In genomic region chr1:233982827-233983518, GRCh38 we compare ENCODE assay signal across 16 cellular contexts.
DNase-seq lines count a peak whose midpoint lies in the region; ATAC-seq and TF ChIP-seq lines count a peak whose summit lies in the region.
"Had no signal": no experiment of that assay in that cellular context is flagged by ENCODE, and none has a peak within 500 bp of the region (broad histone marks: within the 10 kb centered on the region; RNA-seq: fewer than 3 reads in every experiment).

No MANE protein-coding gene starts in this region.

- TF ChIP-seq POLR2A in breast epithelium (IDR thresholded peaks at IDR 0.05) (no peak), testis (IDR thresholded peaks at IDR 0.05) (no peak)

- no peaks in the 10 kb centered on the region for H4K20me1 ChIP-seq in OCI-LY7 (ENCODE audit: insufficient read depth, low read length)

- no peaks in the 10 kb centered on the region for H3K9me2 ChIP-seq in OCI-LY7 (ENCODE audit: insufficient read depth, low read length)

- no peak overlapping the region for H3K4me3 Mint-ChIP-seq in MCF 10A (ENCODE audit: unreplicated experiment)
- no peak overlapping the region for H3K4me3 Mint-ChIP-seq in WTC11
- H3K4me3 Mint-ChIP-seq: CD14-positive monocyte; CD8-positive, alpha-beta T cell; H9 had no signal

- peak; percentile 44; the same call in 1 of the 2 replicates for ATAC-seq in WTC11
- ATAC-seq: CD8-positive, alpha-beta T cell had no signal

- CTCF ChIA-PET in MCF 10A (lab: Yijun Ruan, JAX) = interaction anchor here (0.7 to 1.6 kb wide), 5 partner anchors 9 to 365 kb away, joined by 3 to 4 read pairs (median 3); no protein-coding TSS in a partner anchor
- CTCF ChIA-PET in WTC11 (lab: Charles Lee) = interaction anchor here (1.0 to 1.3 kb wide), 2 partner anchors 83 to 129 kb away, joined by 3 to 5 read pairs; no protein-coding TSS in a partner anchor
- CTCF ChIA-PET in OCI-LY7 (lab: Charles Lee; ENCODE audit: unreplicated experiment) = no interaction called here
- CTCF ChIA-PET in GM10248 (lab: Yijun Ruan, JAX) = no interaction called here

- H3K36me3 ChIP-seq in breast epithelium (no peaks in the 10 kb centered on the region), testis (ENCODE audit: low read depth, missing control alignments) (no peaks in the 10 kb centered on the region), OCI-LY7 (ENCODE audit: insufficient read depth, low read length) (no peaks in the 10 kb centered on the region)

- H3K36me3 Mint-ChIP-seq in MCF 10A (ENCODE audit: insufficient read depth, unreplicated experiment) (no peaks in the 10 kb centered on the region), WTC11 (no peaks in the 10 kb centered on the region)
- H3K36me3 Mint-ChIP-seq: CD14-positive monocyte; CD8-positive, alpha-beta T cell had no signal

- BruUV-seq in MCF 10A (replicated peaks; lab: Mats Ljungman, UMichigan) (no TSS peak), OCI-LY7 (replicated peaks; lab: Mats Ljungman, UMichigan) (no TSS peak)

- H3K9me3 Mint-ChIP-seq in MCF 10A (ENCODE audit: unreplicated experiment) = no peaks in the 10 kb centered on the region
- H3K9me3 Mint-ChIP-seq in WTC11 = no peaks in the 10 kb centered on the region
- H3K9me3 Mint-ChIP-seq: CD8-positive, alpha-beta T cell; H9 had no signal

- H3K27me3 ChIP-seq in breast epithelium (no peaks in the 10 kb centered on the region), testis (no peaks in the 10 kb centered on the region)

- DNase-seq in MCF 10A (ENCODE audit: unreplicated experiment) (peak; percentile 59), breast epithelium (ENCODE audit: low spot score in 2 of 2) (no peak), WTC11 (ENCODE audit: low spot score) (no peak), epithelial cell of esophagus (ENCODE audit: low read depth) (peak; percentile 87), testis (peak; percentile 41), OCI-LY7 (ENCODE audit: low spot score) (no peak), GM10248 (ENCODE audit: extremely low spot score) (no peak), SKM-1 (lab: John Stamatoyannopoulos, UW; ENCODE audit: unreplicated experiment) (no peak)
- DNase-seq: CD8-positive, alpha-beta T cell; COR-L47; DND-41; GF-D8; GOT3; H9 had no signal

- TF ChIP-seq CTCF in MCF 10A (IDR thresholded peaks at IDR 0.05; ENCODE audit: unreplicated experiment) = no peak
- no peak for TF ChIP-seq CTCF in breast epithelium (IDR thresholded peaks at IDR 0.05)
- TF ChIP-seq CTCF in WTC11 (IDR thresholded peaks at IDR 0.05) = no peak
- TF ChIP-seq CTCF in epithelial cell of esophagus (IDR thresholded peaks at IDR 0.05; ENCODE audit: insufficient read depth, low read depth, low read length, missing control alignments) = no peak
- TF ChIP-seq CTCF in testis (IDR thresholded peaks at IDR 0.05) = no peak
- no peak for TF ChIP-seq CTCF in OCI-LY7 (conservative IDR thresholded peaks at IDR 0.05; ENCODE audit: low read length)
- no peak for TF ChIP-seq CTCF in GM10248 (IDR thresholded peaks at IDR 0.05; ENCODE audit: control extremely low read depth, extremely low read depth, low read depth, missing control alignments)

- intact Hi-C loops in MCF 10A (cut with micrococcal nuclease) = no loop called here
- intact Hi-C loops in breast epithelium (cut with DNase I; ENCODE audit: low total_unique reads) = no loop called here
- intact Hi-C loops in testis (cut with DNase I; ENCODE audit: low total_unique reads) = no loop called here
- intact Hi-C loops in OCI-LY7 (cut with micrococcal nuclease; ENCODE audit: unreplicated experiment) = no loop called here

- no peaks in the 10 kb centered on the region for H3K4me1 Mint-ChIP-seq in MCF 10A (ENCODE audit: insufficient read depth, unreplicated experiment)
- peaks cover 11% of the 10 kb centered on the region for H3K4me1 Mint-ChIP-seq in WTC11
- H3K4me1 Mint-ChIP-seq: CD14-positive monocyte had no signal

- no peaks in the 10 kb centered on the region for H3K27me3 Mint-ChIP-seq in MCF 10A (ENCODE audit: insufficient read depth, unreplicated experiment)
- no peaks in the 10 kb centered on the region; the same call in 1 of the 2 replicates for H3K27me3 Mint-ChIP-seq in WTC11 (ENCODE audit: low read depth)

- no peak overlapping the region for H3K27ac Mint-ChIP-seq in MCF 10A (ENCODE audit: low read depth, unreplicated experiment)
- H3K27ac Mint-ChIP-seq in WTC11 = no peak overlapping the region
- H3K27ac Mint-ChIP-seq: CD14-positive monocyte; CD8-positive, alpha-beta T cell; H9 had no signal

- no peak overlapping the region for H3K4me2 ChIP-seq in OCI-LY7 (ENCODE audit: low read length)

- H3K4me1 ChIP-seq in breast epithelium (no peaks in the 10 kb centered on the region), testis (no peaks in the 10 kb centered on the region), OCI-LY7 (ENCODE audit: insufficient read depth, low read length, poor library complexity, severe bottlenecking) (no peaks in the 10 kb centered on the region)

- H3K4me3 ChIP-seq in breast epithelium (no peak overlapping the region), epithelial cell of esophagus (ENCODE audit: low read length) (no peak overlapping the region), testis (no peak overlapping the region), OCI-LY7 (ENCODE audit: low read depth, low read length, poor library complexity, severe bottlenecking) (no peak overlapping the region)

- POLR2A ChIA-PET in MCF 10A (lab: Yijun Ruan, JAX) = interaction anchor here (0.7 to 1.5 kb wide), 3 partner anchors 10 to 655 kb away, joined by 3 to 5 read pairs (median 5); no protein-coding TSS in a partner anchor
- POLR2A ChIA-PET in WTC11 (lab: Charles Lee) = no interaction called here
- POLR2A ChIA-PET in OCI-LY7 (lab: Charles Lee) = interaction anchor here (1.5 kb wide), 1 partner anchor 11 kb away, joined by 3 read pairs; no protein-coding TSS in a partner anchor
- POLR2A ChIA-PET in GM10248 (lab: Yijun Ruan, JAX) = no interaction called here

- H3K9me3 ChIP-seq in breast epithelium = no peaks in the 10 kb centered on the region
- no peaks in the 10 kb centered on the region for H3K9me3 ChIP-seq in testis
- H3K9me3 ChIP-seq in OCI-LY7 (ENCODE audit: low read length) = no peaks in the 10 kb centered on the region

- no peak overlapping the region for H2AFZ ChIP-seq in OCI-LY7 (ENCODE audit: low read length)

- H3K79me2 ChIP-seq in OCI-LY7 (ENCODE audit: insufficient read depth, low read depth, low read length) = no peaks in the 10 kb centered on the region

- no peak overlapping the region for H3K27ac ChIP-seq in breast epithelium
- H3K27ac ChIP-seq in testis = no peak overlapping the region
- H3K27ac ChIP-seq in OCI-LY7 (ENCODE audit: low read depth, low read length, poor library complexity, severe bottlenecking) = no peak overlapping the region
- H3K27ac ChIP-seq: 22Rv1 had no signal

- WGBS in testis, 2 donors = 62 to 72% methylated on average over 10 of the region's 10 CpGs

TF ChIP-seq in WTC11, 78 proteins besides CTCF, POLR2A, EP300 and RAD21 (continues in another document):
- TF ChIP-seq STAT6 (CRISPR knock-in tag; conservative IDR thresholded peaks at IDR 0.05; ENCODE audit: low read depth) (no peak), FOXJ3 (CRISPR knock-in tag; IDR thresholded peaks at IDR 0.05; ENCODE audit: borderline replicate concordance) (no peak), ZBTB21 (CRISPR knock-in tag; IDR thresholded peaks at IDR 0.05; ENCODE audit: borderline replicate concordance) (no peak), RORB (CRISPR knock-in tag; IDR thresholded peaks at IDR 0.05) (no peak), MXD4 (CRISPR knock-in tag; IDR thresholded peaks at IDR 0.05; ENCODE audit: borderline replicate concordance) (no peak), ZNF281 (CRISPR knock-in tag; IDR thresholded peaks at IDR 0.05) (no peak)

Comparison
In these comparisons a context has a peak if more than half of its experiments do, and no peak if none do; other contexts are left out.
1. DNase-seq: peak in MCF 10A (single experiment), epithelial cell of esophagus (single experiment) and testis (single experiment); none in breast epithelium (0 of 2), WTC11 (single experiment), OCI-LY7 (single experiment), GM10248 (single experiment) and SKM-1 (single experiment).
2. CTCF ChIA-PET loops: an anchor here in MCF 10A (0.7 to 1.6 kb wide) and WTC11 (1.0 to 1.3 kb wide); none called in OCI-LY7 and GM10248.
3. POLR2A ChIA-PET loops: an anchor here in MCF 10A (0.7 to 1.5 kb wide) and OCI-LY7 (1.5 kb wide); none called in WTC11 and GM10248.